Comparison of ENCODE assay signal across 9 cellular contexts in genomic region chr1:85582687-85583354, GRCh38. TPM values are rescaled to one million over a fixed set of nuclear protein-coding genes. Genes with fewer than 3 reads are reported as not detected.
DNase-seq lines count a peak whose midpoint lies in the region; ATAC-seq, FAIRE-seq and TF ChIP-seq lines count a peak whose summit lies in the region.
"Had no signal": no experiment of that assay in that cellular context is flagged by ENCODE, and none has a peak within 500 bp of the region (broad histone marks: within the 10 kb centered on the region; RNA-seq: fewer than 3 reads in every experiment).

No MANE protein-coding gene starts in this region.

- H2AFZ ChIP-seq in K562 (ENCODE audit: low read depth, low read length): no peak overlapping the region

- in situ Hi-C loops in K562 (cut with MboI): no loop called here

- TF ChIP-seq EP300 in K562 (IDR thresholded peaks at IDR 0.05; ENCODE audit: low read length): no peak

- peak overlapping the region; percentile 95 for H3K4me3 ChIP-seq in HFF-Myc (replicated peaks; ENCODE audit: low read depth, low read length)
- no peak overlapping the region for H3K4me3 ChIP-seq in K562
- H3K4me3 ChIP-seq in stomach smooth muscle (ENCODE audit: low read length in 2 of 2): peak overlapping the region; percentile 93 to 98

- no peak for TF ChIP-seq CTCF in HFF-Myc (IDR thresholded peaks at IDR 0.05; ENCODE audit: low read depth, low read length, missing control alignments)
- TF ChIP-seq CTCF in K562 (IDR thresholded peaks at IDR 0.05 in 2 of 3, conservative IDR thresholded peaks at IDR 0.05 in 1 of 3; ENCODE audit: insufficient read depth in 2 of 3, low read depth in 1 of 3, low read length in 3 of 3): no peak

- peaks cover 0 to 17% of the 10 kb centered on the region in 2 experiments; a peak in 3 of 5 replicates for H3K4me1 ChIP-seq in K562 (replicated peaks in 1 of 2; ENCODE audit: control insufficient read depth in 2 of 2, insufficient read depth in 2 of 2, low read length in 2 of 2)
- H3K4me1 ChIP-seq in stomach smooth muscle (ENCODE audit: control insufficient read depth, insufficient read depth, low read length): peaks cover 42% of the 10 kb centered on the region

- H3K27me3 ChIP-seq in K562 (ENCODE audit: control insufficient read depth in 2 of 2, insufficient read depth in 2 of 2, low read length in 2 of 2) (no peaks in the 10 kb centered on the region), stomach smooth muscle (ENCODE audit: control insufficient read depth in 1 of 2, insufficient read depth in 2 of 2, low read length in 2 of 2) (no peaks in the 10 kb centered on the region)

- no peaks in the 10 kb centered on the region for H3K9me1 ChIP-seq in K562 (ENCODE audit: control insufficient read depth, insufficient read depth, low read length)

- POLR2A ChIA-PET in K562 (lab: Yijun Ruan, JAX): interaction anchor here (0.7 to 2.6 kb wide), 3 partner anchors 12 to 16 kb away, joined by 4 to 16 read pairs (median 5); no protein-coding TSS in a partner anchor

- H3K9me3 ChIP-seq in K562 (replicated peaks; ENCODE audit: control insufficient read depth, insufficient read depth, low read depth, low read length) (no peaks in the 10 kb centered on the region), stomach smooth muscle (ENCODE audit: control insufficient read depth in 2 of 2, low read length in 2 of 2) (no peaks in the 10 kb centered on the region)

- no TSS peak for BruUV-seq in K562 (replicated peaks; lab: Mats Ljungman, UMichigan)

- FAIRE-seq in K562 (lab: Jason Lieb, UNC): no peak

- H3K36me3 ChIP-seq in K562 (ENCODE audit: control insufficient read depth, insufficient read depth, low read length): peaks cover 14% of the 10 kb centered on the region; the same call in 2 of the 3 replicates
- peaks cover 6 to 8% of the 10 kb centered on the region in 2 donors for H3K36me3 ChIP-seq in stomach smooth muscle (ENCODE audit: control insufficient read depth in 2 of 2, insufficient read depth in 2 of 2, low read length in 2 of 2)

- TF ChIP-seq RAD21 in K562 (CRISPR knock-in tag; conservative IDR thresholded peaks at IDR 0.05 in 1 of 2, IDR thresholded peaks at IDR 0.05 in 1 of 2): no peak

- TF ChIP-seq POLR2A in K562 (conservative IDR thresholded peaks at IDR 0.05): no peak

- no peaks in the 10 kb centered on the region; the same call in 2 of the 3 replicates for H3K79me2 ChIP-seq in K562 (ENCODE audit: control insufficient read depth, insufficient read depth, low read length)

- 91% methylated on average over 17 of the region's 18 CpGs for WGBS in K562 (ENCODE audit: insufficient coverage, low coverage, missing lambda C conversion rate)

- H3K4me2 ChIP-seq in K562 (ENCODE audit: insufficient read depth, low read length): no peak overlapping the region

- intact Hi-C loops in K562 (cut with micrococcal nuclease): loop anchor here (5.0 to 10.0 kb wide), 2 partner anchors 109 to 238 kb away; no protein-coding TSS in a partner anchor

- H3K9ac ChIP-seq in K562 (ENCODE audit: insufficient read depth in 1 of 2, low read depth in 2 of 2, low read length in 2 of 2): 0 out of 4 replicates have a peak overlapping the region, but pooled peaks of 1 of the 2 experiments have one; percentile 28
- peak overlapping the region; percentile 99 to 100 for H3K9ac ChIP-seq in stomach smooth muscle (ENCODE audit: low read length in 2 of 2)

- H4K20me1 ChIP-seq in K562 (replicated peaks; ENCODE audit: control insufficient read depth, insufficient read depth, low read length): no peaks in the 10 kb centered on the region

- CTCF ChIA-PET in K562 (lab: Yijun Ruan, JAX; ENCODE audit: low intra/inter-chr PET ratio): no interaction called here

- no peak for DNase-seq in HFF-Myc (ENCODE audit: extremely low read depth, low read depth)
- DNase-seq in K562 (ENCODE audit: extremely low read depth in 1 of 4, low spot score in 3 of 4): no peak
- peak; percentile 71 for DNase-seq in iris pigment epithelial cell (ENCODE audit: low read depth)
- no peak for DNase-seq in D341Med (ENCODE audit: low spot score)

- H3K27ac ChIP-seq in K562 (ENCODE audit: extremely low read depth, low read depth, low read length) (no peak overlapping the region), stomach smooth muscle (ENCODE audit: low read length) (peak overlapping the region; percentile 100)

- no peak for ATAC-seq in K562
- no peak for ATAC-seq in GM21367 (IDR thresholded peaks at IDR 0.05; ENCODE audit: unreplicated experiment)
- ATAC-seq in HG02678 (IDR thresholded peaks at IDR 0.05; ENCODE audit: unreplicated experiment): no peak
- no peak for ATAC-seq in HG03108 (IDR thresholded peaks at IDR 0.05; ENCODE audit: unreplicated experiment)

TF ChIP-seq in K562, 482 proteins besides CTCF, POLR2A, EP300 and RAD21:
- TF ChIP-seq RBFOX2 (IDR thresholded peaks at IDR 0.05; ENCODE audit: low read depth, low read length) (peak; percentile 56), ZNF253 (CRISPR knock-in tag; conservative IDR thresholded peaks at IDR 0.05) (no peak)

RNA-seq across cellular contexts. Expression of gene CCN1, which starts 2.3 kb away (rescaled TPM):
- 2.5 and 3.1 TPM in 2 replicates for total RNA-seq in K562 (2011; cell fraction: chromatin; rRNA removed; ENCODE audit: low replicate concordance)
- 3.2 and 3.4 TPM in 2 replicates for total RNA-seq in K562 (2011; cell fraction: nucleolus; rRNA removed)
- 2.0 and 2.7 TPM in 2 replicates for total RNA-seq in K562 (2011; cell fraction: nucleoplasm; rRNA removed)
- total RNA-seq in K562 (2014; rRNA removed) (0.27 and 1.0 TPM in 2 replicates), K562 (2014; rRNA removed; fragmentation: Illumina TruSeq; extraction: Trizol) (1.2 and 1.5 TPM in 2 replicates), K562 (2015; rRNA removed; fragmentation: Illumina TruSeq; extraction: Trizol) (0.62 and 0.64 TPM in 2 replicates), K562 (2021) (3.8 and 4.2 TPM in 2 replicates)
- polyA plus RNA-seq in K562 (2011; rRNA removed) (0.31 and 0.59 TPM in 2 replicates), K562 (2014; fragmentation: Illumina TruSeq; extraction: Trizol) (1.5 and 2.8 TPM in 2 replicates), K562 (2014; fragmentation: Nextera tagmentation; extraction: Ambion mirVana) (under 1 TPM; 0.41 to 0.53 TPM), K562 (2014; rRNA removed) (1.7 and 4.2 TPM in 2 replicates)
- 0.69 and 1.1 TPM in 2 replicates for polyA plus RNA-seq in K562 (2011; cell fraction: cytosol; rRNA removed)
- polyA plus RNA-seq in K562 (2011; cell fraction: nucleus; rRNA removed): 2.1 and 2.4 TPM in 2 replicates
- polyA plus RNA-seq in K562 (2012): 2.7 and 3.6 TPM in 2 replicates
- polyA minus RNA-seq in K562 (2011; rRNA and poly(A)+ RNA removed): 0.72 and 0.95 TPM in 2 replicates
- 0.73 and 0.95 TPM in 2 replicates for polyA minus RNA-seq in K562 (2011; cell fraction: cytosol; rRNA and poly(A)+ RNA removed)
- polyA minus RNA-seq in K562 (2011; cell fraction: nucleus; rRNA and poly(A)+ RNA removed): 0.67 and 2.7 TPM in 2 replicates
- total RNA-seq: activated CD8-positive, alpha-beta memory T cell treated with anti-CD3 and anti-CD28 coated beads for 36 hours had no signal
